11 cellular contexts compared by ENCODE assay signal in genomic region chr3:187210555-187211327, GRCh38. TPM values are rescaled to one million over a fixed set of nuclear protein-coding genes. Genes with fewer than 3 reads are reported as not detected.
DNase-seq lines count a peak whose midpoint lies in the region; ATAC-seq and TF ChIP-seq lines count a peak whose summit lies in the region.
"Had no signal": no experiment of that assay in that cellular context is flagged by ENCODE, and none has a peak within 500 bp of the region (broad histone marks: within the 10 kb centered on the region; RNA-seq: fewer than 3 reads in every experiment).

No MANE protein-coding gene starts in this region.

- ATAC-seq in GM18873 (IDR thresholded peaks at IDR 0.05; ENCODE audit: low FRiP score, unreplicated experiment) (peak; percentile 99), HG03354 (IDR thresholded peaks at IDR 0.05; ENCODE audit: poor library complexity, severe bottlenecking, unreplicated experiment) (peak; percentile 100), GM21390 (IDR thresholded peaks at IDR 0.05; ENCODE audit: unreplicated experiment) (no peak), HG03025 (IDR thresholded peaks at IDR 0.05; ENCODE audit: low FRiP score, unreplicated experiment) (no peak)

- no peak for DNase-seq in esophagus squamous epithelium (lab: John Stamatoyannopoulos, UW)
- no peak for DNase-seq in central memory CD4-positive, alpha-beta T cell
- DNase-seq in NOMO-1 treated with dmso at 0.1 percent for 144 hours (lab: John Stamatoyannopoulos, UW; ENCODE audit: unreplicated experiment), result no peak
- DNase-seq: activated naive CD8-positive, alpha-beta T cell treated with anti-CD3 and anti-CD28 coated beads for 36 hours; SW 1271 had no signal

- no peak overlapping the region for H3K4me3 ChIP-seq in esophagus squamous epithelium
- H3K4me3 ChIP-seq in rectal smooth muscle tissue (ENCODE audit: low read length), result no peak overlapping the region

- peak overlapping the region in 3 of 4 donors; percentile 18 to 81 (median 24) for H3K27ac ChIP-seq in esophagus squamous epithelium
- H3K27ac ChIP-seq in rectal smooth muscle tissue (ENCODE audit: low read depth, low read length), result peak overlapping the region; percentile 39

- WGBS in esophagus squamous epithelium, 2 donors, result 72 to 75% methylated on average over 4 to 5 of the region's 5 CpGs

- no peak for TF ChIP-seq POLR2A in esophagus squamous epithelium (IDR thresholded peaks at IDR 0.05)

- H3K9me3 ChIP-seq in esophagus squamous epithelium, result peaks cover 0 to 11% (median 0%) of the 10 kb centered on the region in 3 donors

- TF ChIP-seq CTCF in esophagus squamous epithelium (IDR thresholded peaks at IDR 0.05), result no peak

- H3K36me3 ChIP-seq in esophagus squamous epithelium (no peaks in the 10 kb centered on the region), rectal smooth muscle tissue (ENCODE audit: control insufficient read depth, insufficient read depth, low read length) (no peaks in the 10 kb centered on the region)

- no peak overlapping the region for H3K9ac ChIP-seq in rectal smooth muscle tissue (ENCODE audit: low read length)

- intact Hi-C loops in esophagus squamous epithelium (cut with DNase I), result no loop called here

- H3K4me1 ChIP-seq in esophagus squamous epithelium (peaks cover 0 to 72% (median 46%) of the 10 kb centered on the region in 3 donors), rectal smooth muscle tissue (ENCODE audit: control insufficient read depth, insufficient read depth, low read length) (peaks cover 36% of the 10 kb centered on the region)

- H3K27me3 ChIP-seq in esophagus squamous epithelium, result no peaks in the 10 kb centered on the region
- H3K27me3 ChIP-seq in rectal smooth muscle tissue (ENCODE audit: control insufficient read depth, insufficient read depth, low read length), result no peaks in the 10 kb centered on the region

RNA-seq across cellular contexts. Expression of gene RTP1, which starts 13.5 kb away (rescaled TPM):
- total RNA-seq in esophagus squamous epithelium, result not detected
- total RNA-seq: activated naive CD8-positive, alpha-beta T cell treated with anti-CD3 and anti-CD28 coated beads for 36 hours; lower leg skin had no signal

Comparison
In these comparisons a context has a peak if more than half of its experiments do, and no peak if none do; other contexts are left out.
1. ATAC-seq: peak in GM18873 (single experiment) and HG03354 (single experiment); none in GM21390 (single experiment) and HG03025 (single experiment).